In the genomic region with DNA sequence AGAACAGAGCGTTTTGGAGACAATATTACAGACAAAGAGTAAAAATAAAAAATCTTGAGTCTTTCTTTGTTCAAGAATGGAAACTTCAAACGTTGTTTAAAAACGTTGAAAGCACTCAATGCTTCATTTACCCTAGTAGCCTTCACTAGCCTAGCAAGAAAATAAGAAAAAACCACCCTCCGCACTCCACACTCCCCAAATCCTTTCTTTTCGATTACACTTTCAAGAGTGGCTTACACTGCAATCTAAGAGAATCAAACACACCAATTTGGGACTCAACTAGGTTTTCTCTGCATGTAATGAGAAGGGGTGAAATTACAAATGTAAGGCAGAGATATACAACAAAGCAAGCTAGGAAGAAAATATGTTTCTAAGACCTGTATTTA, we compare ENCODE assay signal across 1 cellular context.
TF ChIP-seq lines count a peak whose summit lies in the region.

No MANE protein-coding gene starts in this region.

TF ChIP-seq in K562, 482 proteins besides CTCF, POLR2A, EP300 and RAD21 (continued from another document):
- TF ChIP-seq, protein P1, sequence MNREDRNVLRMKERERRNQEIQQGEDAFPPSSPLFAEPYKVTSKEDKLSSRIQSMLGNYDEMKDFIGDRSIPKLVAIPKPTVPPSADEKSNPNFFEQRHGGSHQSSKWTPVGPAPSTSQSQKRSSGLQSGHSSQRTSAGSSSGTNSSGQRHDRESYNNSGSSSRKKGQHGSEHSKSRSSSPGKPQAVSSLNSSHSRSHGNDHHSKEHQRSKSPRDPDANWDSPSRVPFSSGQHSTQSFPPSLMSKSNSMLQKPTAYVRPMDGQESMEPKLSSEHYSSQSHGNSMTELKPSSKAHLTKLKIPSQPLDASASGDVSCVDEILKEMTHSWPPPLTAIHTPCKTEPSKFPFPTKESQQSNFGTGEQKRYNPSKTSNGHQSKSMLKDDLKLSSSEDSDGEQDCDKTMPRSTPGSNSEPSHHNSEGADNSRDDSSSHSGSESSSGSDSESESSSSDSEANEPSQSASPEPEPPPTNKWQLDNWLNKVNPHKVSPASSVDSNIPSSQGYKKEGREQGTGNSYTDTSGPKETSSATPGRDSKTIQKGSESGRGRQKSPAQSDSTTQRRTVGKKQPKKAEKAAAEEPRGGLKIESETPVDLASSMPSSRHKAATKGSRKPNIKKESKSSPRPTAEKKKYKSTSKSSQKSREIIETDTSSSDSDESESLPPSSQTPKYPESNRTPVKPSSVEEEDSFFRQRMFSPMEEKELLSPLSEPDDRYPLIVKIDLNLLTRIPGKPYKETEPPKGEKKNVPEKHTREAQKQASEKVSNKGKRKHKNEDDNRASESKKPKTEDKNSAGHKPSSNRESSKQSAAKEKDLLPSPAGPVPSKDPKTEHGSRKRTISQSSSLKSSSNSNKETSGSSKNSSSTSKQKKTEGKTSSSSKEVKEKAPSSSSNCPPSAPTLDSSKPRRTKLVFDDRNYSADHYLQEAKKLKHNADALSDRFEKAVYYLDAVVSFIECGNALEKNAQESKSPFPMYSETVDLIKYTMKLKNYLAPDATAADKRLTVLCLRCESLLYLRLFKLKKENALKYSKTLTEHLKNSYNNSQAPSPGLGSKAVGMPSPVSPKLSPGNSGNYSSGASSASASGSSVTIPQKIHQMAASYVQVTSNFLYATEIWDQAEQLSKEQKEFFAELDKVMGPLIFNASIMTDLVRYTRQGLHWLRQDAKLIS (CRISPR knock-in tag; IDR thresholded peaks at IDR 0.05): no peak
- no peak for TF ChIP-seq MLX (CRISPR knock-in tag; conservative IDR thresholded peaks at IDR 0.05)
- TF ChIP-seq ZFP30 (CRISPR knock-in tag; IDR thresholded peaks at IDR 0.05; ENCODE audit: borderline replicate concordance): no peak
- TF ChIP-seq RBM15 (IDR thresholded peaks at IDR 0.05; ENCODE audit: insufficient read depth, low read length): no peak
- TF ChIP-seq ETS1 (conservative IDR thresholded peaks at IDR 0.05; ENCODE audit: control insufficient read depth, low read depth, low read length): no peak
- TF ChIP-seq EZH2 (IDR thresholded peaks at IDR 0.05; ENCODE audit: borderline replicate concordance, low read depth, low read length): no peak
- no peak for TF ChIP-seq ELF1 (tag; IDR thresholded peaks at IDR 0.05)
- no peak for TF ChIP-seq ZNF263 (CRISPR knock-in tag; IDR thresholded peaks at IDR 0.05; ENCODE audit: borderline replicate concordance)
TF ChIP-seq in K562: peak in this region for 0.
